In the genomic region with DNA sequence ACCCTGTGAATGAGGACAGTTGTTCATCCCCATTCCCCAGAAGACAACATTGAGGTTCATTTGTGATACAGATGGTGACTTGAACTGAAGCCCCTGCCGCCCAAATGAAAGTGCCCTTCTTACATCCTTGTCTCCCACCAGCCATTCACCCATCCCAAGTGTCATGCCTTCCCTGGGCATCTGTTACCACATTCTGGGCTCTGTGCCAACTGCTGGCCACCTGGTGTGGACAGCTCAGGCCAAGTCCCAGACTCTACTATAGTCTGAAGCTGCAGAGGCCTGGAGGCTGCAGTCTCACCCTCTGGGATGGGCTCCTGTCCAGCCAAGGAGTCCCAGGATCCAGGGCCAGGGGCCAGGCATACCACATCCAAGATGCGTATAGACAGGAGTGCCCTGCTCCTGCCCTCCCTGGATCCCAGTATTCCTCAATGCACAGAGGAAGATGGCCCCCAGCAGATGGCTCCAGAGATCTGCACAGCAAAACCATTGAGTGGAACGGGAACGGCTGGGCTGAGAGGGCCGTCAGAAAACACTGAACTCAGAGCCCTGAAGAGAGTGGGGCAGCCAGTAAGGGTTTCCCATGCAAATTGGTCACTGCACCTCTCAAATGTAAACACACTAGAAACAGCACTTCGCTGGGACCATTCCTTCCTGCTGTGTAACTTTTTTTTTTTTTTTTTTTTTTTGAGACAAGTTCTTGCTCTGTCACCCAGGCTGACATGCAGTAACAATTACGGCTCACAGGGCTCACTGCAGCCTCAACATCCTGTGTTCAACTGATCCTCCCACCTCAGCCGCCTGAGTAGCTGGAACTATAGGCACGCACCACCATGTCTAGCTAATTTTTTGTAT, we compare ENCODE assay signal across 8 cellular contexts. TPM values are rescaled to one million over a fixed set of nuclear protein-coding genes. Genes with fewer than 3 reads are reported as not detected.
A peak's percentile ranks its signal among the peaks of the same experiment; 100 is the strongest.
DNase-seq lines count a peak whose midpoint lies in the region; ATAC-seq and TF ChIP-seq lines count a peak whose summit lies in the region.

No MANE protein-coding gene starts in this region.

- no peaks in the 10 kb centered on the region for H3K9me3 Mint-ChIP-seq in CD4-positive, CD25-positive, alpha-beta regulatory T cell
- H3K9me3 Mint-ChIP-seq in chondrocyte (ENCODE audit: low read depth): no peaks in the 10 kb centered on the region

- H3K4me1 ChIP-seq in CD4-positive, CD25-positive, alpha-beta regulatory T cell (ENCODE audit: control insufficient read depth, insufficient read depth, low read length, poor library complexity, severe bottlenecking): peaks cover 31% of the 10 kb centered on the region

- H3K27ac ChIP-seq in CD4-positive, CD25-positive, alpha-beta regulatory T cell (ENCODE audit: insufficient read depth, low read length, poor library complexity, severe bottlenecking): peak overlapping the region; percentile 58

- peak overlapping the region; percentile 55 for H3K4me3 ChIP-seq in CD4-positive, CD25-positive, alpha-beta regulatory T cell (ENCODE audit: low read depth, low read length)
- no peak overlapping the region for H3K4me3 ChIP-seq in WI38 (ENCODE audit: low read depth, low read length)

- ATAC-seq in CD4-positive, CD25-positive, alpha-beta regulatory T cell (ENCODE audit: low read depth in 2 of 2): peak; percentile 98
- ATAC-seq in GM21529 (IDR thresholded peaks at IDR 0.05; ENCODE audit: unreplicated experiment) (peak; percentile 53), left colon (peak; percentile 70), HG03175 (IDR thresholded peaks at IDR 0.05; ENCODE audit: unreplicated experiment) (no peak)

- H3K27me3 Mint-ChIP-seq in CD4-positive, CD25-positive, alpha-beta regulatory T cell: no peaks in the 10 kb centered on the region
- no peaks in the 10 kb centered on the region for H3K27me3 Mint-ChIP-seq in chondrocyte (ENCODE audit: low read depth)

- H3K36me3 Mint-ChIP-seq in CD4-positive, CD25-positive, alpha-beta regulatory T cell: peaks cover 11% of the 10 kb centered on the region
- peaks cover 2% of the 10 kb centered on the region for H3K36me3 Mint-ChIP-seq in chondrocyte (ENCODE audit: low read depth)

- peak; percentile 86 for TF ChIP-seq CTCF in WI38 (IDR thresholded peaks at IDR 0.05; ENCODE audit: low read depth, low read length)
- peak; percentile 87 for TF ChIP-seq CTCF in chondrocyte (IDR thresholded peaks at IDR 0.05)

- H3K9me3 ChIP-seq in CD4-positive, CD25-positive, alpha-beta regulatory T cell (ENCODE audit: control insufficient read depth in 2 of 2, low read length in 2 of 2): no peaks in the 10 kb centered on the region

- H3K4me1 Mint-ChIP-seq in CD4-positive, CD25-positive, alpha-beta regulatory T cell: peaks cover 13 to 73% (median 42%) of the 10 kb centered on the region in 4 donors
- peaks cover 48% of the 10 kb centered on the region for H3K4me1 Mint-ChIP-seq in chondrocyte (ENCODE audit: low read depth)

- peaks cover 3% of the 10 kb centered on the region for H3K36me3 ChIP-seq in CD4-positive, CD25-positive, alpha-beta regulatory T cell (ENCODE audit: control insufficient read depth, insufficient read depth, low read length)

- intact Hi-C loops in left colon (cut with DNase I, micrococcal nuclease): loop anchor here in 1 of 2 donors (5.0 kb wide), 1 partner anchor 54 kb away; no protein-coding TSS in a partner anchor

- H3K27ac Mint-ChIP-seq in CD4-positive, CD25-positive, alpha-beta regulatory T cell: peak overlapping the region; percentile 63 to 95 (median 89)
- H3K27ac Mint-ChIP-seq in chondrocyte (ENCODE audit: unreplicated experiment): peak overlapping the region; percentile 72

- DNase-seq in CD4-positive, CD25-positive, alpha-beta regulatory T cell: peak in 2 of 3 donors; percentile 71 to 92
- peak; percentile 39 for DNase-seq in NCI-H2171 (lab: John Stamatoyannopoulos, UW)
- peak; percentile 93 for DNase-seq in chondrocyte (ENCODE audit: low spot score)
- peak; percentile 84 to 85 for DNase-seq in left colon
- peak; percentile 11 to 33 for DNase-seq in stimulated activated CD8-positive, alpha-beta memory T cell treated with anti-CD3 and anti-CD28 coated beads, Interleukin-15, amount 100 ng/mL, for 4 hours (ENCODE audit: low read depth in 2 of 2)

- peak overlapping the region; percentile 56 to 89 (median 76) for H3K4me3 Mint-ChIP-seq in CD4-positive, CD25-positive, alpha-beta regulatory T cell
- no peak overlapping the region for H3K4me3 Mint-ChIP-seq in chondrocyte (ENCODE audit: unreplicated experiment)

- H3K27me3 ChIP-seq in CD4-positive, CD25-positive, alpha-beta regulatory T cell (ENCODE audit: control insufficient read depth, insufficient read depth, low read length): no peaks in the 10 kb centered on the region

RNA-seq across cellular contexts. Expression of a gene that starts 22.8 kb away (rescaled TPM):
- total RNA-seq in CD4-positive, CD25-positive, alpha-beta regulatory T cell: 36.1 TPM
- polyA plus RNA-seq in CD4-positive, CD25-positive, alpha-beta regulatory T cell: 1 to 10 TPM; 5.1 to 8.0 (median 5.8) TPM
- total RNA-seq in chondrocyte (14.4 to 19.1 TPM (median 16.6 TPM) in 3 replicates), left colon (10 to 100 TPM; 80.5 to 95.4 TPM)

Comparison
In these comparisons a context has a peak if more than half of its experiments do, and no peak if none do; other contexts are left out.
1. DNase-seq: peak in every context shown above with its lines; median percentile 93 in chondrocyte; 84 in left colon; 82 in CD4-positive, CD25-positive, alpha-beta regulatory T cell; 39 in NCI-H2171; 22 in stimulated activated CD8-positive, alpha-beta memory T cell treated with anti-CD3 and anti-CD28 coated beads, Interleukin-15, amount 100 ng/mL, for 4 hours.